Comparison of ENCODE assay signal across 33 cellular contexts in genomic region chr9:12502520-12502919, GRCh38.
"Had no signal": no experiment of that assay in that cellular context is flagged by ENCODE, and none has a peak within 500 bp of the region (broad histone marks: within the 10 kb centered on the region; RNA-seq: fewer than 3 reads in every experiment).

No MANE protein-coding gene starts in this region.

- H3K4me3 ChIP-seq: adrenal gland, ascending aorta, cardiac muscle cell had no signal

- H3K27ac ChIP-seq: adrenal gland, ascending aorta, cardiac muscle cell, VCaP had no signal

- H3K36me3 ChIP-seq: adrenal gland, ascending aorta, cardiac muscle cell had no signal

- ATAC-seq: activated CD8-positive, alpha-beta T cell treated with anti-CD3 and anti-CD28 coated beads for 36 hours; activated naive CD4-positive, alpha-beta T cell treated with anti-CD3 and anti-CD28 coated beads, Interleukin-2, amount 50 U/mL, for 72 hours; activated T-cell treated with anti-CD3 and anti-CD28 coated beads, Interleukin-2, amount 50 U/mL, for 4 hours; activated T-cell treated with anti-CD3 and anti-CD28 coated beads, Interleukin-2, amount 50 U/mL, for 72 hours; activated T-helper 17 cell treated with anti-CD3 and anti-CD28 coated beads, Interleukin-2, amount 50 U/mL, for 72 hours had no signal

- H3K4me1 ChIP-seq: adrenal gland, ascending aorta had no signal

- H3K9me3 ChIP-seq: adrenal gland, ascending aorta had no signal

- DNase-seq: activated B cell treated with CpG ODN at 0.5 μM for 24 hours; activated CD4-positive, alpha-beta memory T cell treated with anti-CD3 and anti-CD28 coated beads for 36 hours; activated CD4-positive, alpha-beta T cell treated with anti-CD3 and anti-CD28 coated beads for 4 hours; activated CD4-positive, alpha-beta T cell treated with anti-CD3 and anti-CD28 coated beads, Interleukin-2, amount 10 ng/mL, durations not matched to agents 24 days and 14 days; activated CD4-positive, alpha-beta T cell treated with anti-CD3 and anti-CD28 coated beads, Interleukin-2, amount 50 U/mL, for 1 hour; activated CD4-positive, alpha-beta T cell treated with anti-CD3 and anti-CD28 coated beads, Interleukin-2, amount 50 U/mL, for 4 hours; activated CD4-positive, CD25-positive, alpha-beta regulatory T cell treated with anti-CD3 and anti-CD28 coated beads, Interleukin-2, amount 50 U/mL, for 72 hours; activated CD8-positive, alpha-beta memory T cell treated with anti-CD3 and anti-CD28 coated beads, Interleukin-2, amount 50 U/mL, for 4 hours; activated CD8-positive, alpha-beta T cell treated with anti-CD3 and anti-CD28 coated beads for 36 hours; activated effector memory CD4-positive, alpha-beta T cell treated with anti-CD3 and anti-CD28 coated beads, Interleukin-2, amount 50 U/mL, for 16 hours; activated gamma-delta T cell treated with Interleukin-2 at 50 U/mL for 16 hours; activated naive CD4-positive, alpha-beta T cell; activated naive CD4-positive, alpha-beta T cell treated with anti-CD3 and anti-CD28 coated beads for 36 hours; activated naive CD4-positive, alpha-beta T cell treated with anti-CD3 and anti-CD28 coated beads, Interleukin-2, amount 50 U/mL, for 16 hours; activated naive CD8-positive, alpha-beta T cell treated with anti-CD3 and anti-CD28 coated beads for 36 hours; activated T-cell treated with anti-CD3 and anti-CD28 coated beads for 4 hours; activated T-cell treated with anti-CD3 and anti-CD28 coated beads, Interleukin-2, amount 50 U/mL, for 1 hour; activated T-cell treated with anti-CD3 and anti-CD28 coated beads, Interleukin-2, amount 50 U/mL, for 4 hours; activated T-cell treated with anti-CD3 and anti-CD28 coated beads, Interleukin-2, amount 50 U/mL, for 72 hours; adrenal gland; amygdala; anterior cingulate cortex; caudate nucleus; cerebellar nuclear complex; T-helper 2 cell; T-helper 9 cell had no signal

- H3K27me3 ChIP-seq: adrenal gland, ascending aorta, cardiac muscle cell had no signal

- FAIRE-seq: bronchial epithelial cell, TTC549 had no signal
